In the genomic region with DNA sequence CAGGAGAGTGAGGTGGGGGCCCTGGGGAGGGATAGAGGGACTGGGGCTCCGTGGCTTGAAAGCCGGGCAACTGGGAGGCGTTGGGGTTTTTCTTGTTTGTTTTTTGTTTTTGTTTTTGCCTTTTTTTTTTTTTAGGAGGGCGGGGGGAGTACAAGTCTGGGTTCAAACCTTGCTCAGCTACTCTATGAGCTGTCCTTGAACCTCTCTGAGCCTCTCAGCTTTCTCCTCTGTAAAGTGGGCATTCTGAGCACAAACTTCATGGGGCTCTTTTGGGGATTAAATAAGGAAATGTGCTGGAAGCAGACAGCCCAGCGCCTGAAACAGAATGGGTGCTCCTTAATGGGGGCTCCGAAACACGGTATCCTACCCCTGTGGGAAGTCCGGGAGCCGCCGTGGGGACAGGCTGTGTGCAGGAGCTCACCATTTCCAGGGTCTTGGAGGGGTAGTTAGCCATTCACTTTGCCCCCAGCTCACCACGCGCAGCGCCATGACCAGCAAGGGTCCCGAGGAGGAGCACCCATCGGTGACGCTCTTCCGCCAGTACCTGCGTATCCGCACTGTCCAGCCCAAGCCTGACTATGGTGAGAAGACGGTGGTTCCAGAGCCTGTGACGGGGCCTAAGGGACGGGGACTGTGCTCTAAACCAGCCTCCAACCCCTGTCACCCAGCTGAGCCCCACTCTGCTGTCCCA, we compare ENCODE assay signal across 8 cellular contexts. TPM values are rescaled to one million over a fixed set of nuclear protein-coding genes. Genes with fewer than 3 reads are reported as not detected.
DNase-seq lines count a peak whose midpoint lies in the region; ATAC-seq and TF ChIP-seq lines count a peak whose summit lies in the region.

No MANE protein-coding gene starts in this region.

- peak overlapping the region; percentile 54 for H3K4me3 ChIP-seq in BJ (ENCODE audit: low read depth, low read length)
- H3K4me3 ChIP-seq in NT2/D1 (ENCODE audit: insufficient read length, low read depth): peak overlapping the region; percentile 34

- peaks cover 21% of the 10 kb centered on the region for H3K36me3 Mint-ChIP-seq in effector memory CD8-positive, alpha-beta T cell (ENCODE audit: insufficient read depth)
- no peaks in the 10 kb centered on the region for H3K36me3 Mint-ChIP-seq in nephron (ENCODE audit: low read depth)

- H3K27me3 ChIP-seq in BJ (ENCODE audit: control insufficient read depth, insufficient read depth, low read length) (no peaks in the 10 kb centered on the region), NT2/D1 (ENCODE audit: insufficient read depth, insufficient read length) (no peaks in the 10 kb centered on the region)

- peaks cover 3% of the 10 kb centered on the region; the same call in 1 of the 2 replicates for H3K36me3 ChIP-seq in BJ (ENCODE audit: control insufficient read depth, insufficient read depth, low read length)
- H3K36me3 ChIP-seq in NT2/D1 (ENCODE audit: insufficient read depth, insufficient read length, low read length): no peaks in the 10 kb centered on the region

- H3K27me3 Mint-ChIP-seq in effector memory CD8-positive, alpha-beta T cell: no peaks in the 10 kb centered on the region
- H3K27me3 Mint-ChIP-seq in nephron (ENCODE audit: low read depth): no peaks in the 10 kb centered on the region

- CTCF ChIA-PET in BJ (lab: Yijun Ruan, JAX): interaction anchor here (0.9 to 4.5 kb wide), 8 partner anchors 8 to 41 kb away, joined by 4 to 42 read pairs (median 8); a partner anchor contains a TSS

- H3K9me3 Mint-ChIP-seq in effector memory CD8-positive, alpha-beta T cell: no peaks in the 10 kb centered on the region
- no peaks in the 10 kb centered on the region for H3K9me3 Mint-ChIP-seq in nephron

- H3K9me3 ChIP-seq in NT2/D1 (ENCODE audit: insufficient read depth, low read length): no peaks in the 10 kb centered on the region

- H3K4me3 Mint-ChIP-seq in effector memory CD8-positive, alpha-beta T cell: peak overlapping the region; percentile 92 to 95
- H3K4me3 Mint-ChIP-seq in nephron: peak overlapping the region; percentile 87 to 92 (median 92)

- no peak for DNase-seq in BJ (ENCODE audit: low read depth)
- no peak for DNase-seq in NT2/D1 (ENCODE audit: low read depth, low spot score)
- no peak for DNase-seq in effector memory CD8-positive, alpha-beta T cell
- DNase-seq in NCI-H526 treated with DMSO at 0.1 percent for 48 hours (lab: John Stamatoyannopoulos, UW): no peak
- DNase-seq in NCI-H1417 treated with DMSO at 0.1 percent for 48 hours (lab: John Stamatoyannopoulos, UW): no peak
- no peak for DNase-seq in amniotic stem cell (lab: John Stamatoyannopoulos, UW)

- H3K4me1 ChIP-seq in NT2/D1 (ENCODE audit: insufficient read depth, insufficient read length): peaks cover 23% of the 10 kb centered on the region

- ATAC-seq in effector memory CD8-positive, alpha-beta T cell (replicated peaks): no peak
- no peak for ATAC-seq in GM21360 (IDR thresholded peaks at IDR 0.05; ENCODE audit: unreplicated experiment)

- POLR2A ChIA-PET in BJ (lab: Charles Lee): no interaction called here

- peaks cover 25 to 27% of the 10 kb centered on the region in 2 donors for H3K4me1 Mint-ChIP-seq in effector memory CD8-positive, alpha-beta T cell (ENCODE audit: low read depth in 2 of 2)
- peaks cover 18% of the 10 kb centered on the region for H3K4me1 Mint-ChIP-seq in nephron

- TF ChIP-seq CTCF in BJ (IDR thresholded peaks at IDR 0.05; ENCODE audit: insufficient read depth, low read depth, low read length) (no peak), nephron (IDR thresholded peaks at IDR 0.05; ENCODE audit: unreplicated experiment in 3 of 3) (no peak)

- H3K9ac ChIP-seq in NT2/D1 (ENCODE audit: insufficient read length, low read depth): peak overlapping the region; percentile 58

- peak overlapping the region; percentile 90 to 97 for H3K27ac Mint-ChIP-seq in effector memory CD8-positive, alpha-beta T cell
- H3K27ac Mint-ChIP-seq in nephron: peak overlapping the region; percentile 95 to 99 (median 97)

RNA-seq across cellular contexts. Expression of a gene that starts 0.4 kb away (rescaled TPM):
- polyA plus RNA-seq in BJ (2011; rRNA removed): 31.7 and 55.7 TPM in 2 replicates
- 35.6 and 69.7 TPM in 2 replicates for polyA minus RNA-seq in BJ (2011; rRNA and poly(A)+ RNA removed)

RNA-seq across cellular contexts. Expression of a gene that starts 8.9 kb away (rescaled TPM):
- polyA plus RNA-seq in BJ (2011; rRNA removed): 10.7 and 16.5 TPM in 2 replicates
- 7.0 and 8.8 TPM in 2 replicates for polyA minus RNA-seq in BJ (2011; rRNA and poly(A)+ RNA removed)

RNA-seq across cellular contexts. Expression of a gene that starts 9.9 kb away (rescaled TPM):
- 53.6 and 61.1 TPM in 2 replicates for polyA plus RNA-seq in BJ (2011; rRNA removed)
- polyA minus RNA-seq in BJ (2011; rRNA and poly(A)+ RNA removed): 24.5 and 35.5 TPM in 2 replicates

RNA-seq across cellular contexts. Expression of a gene that starts 12.0 kb away (rescaled TPM):
- 1,978 and 2,324 TPM in 2 replicates for polyA plus RNA-seq in BJ (2011; rRNA removed)
- polyA minus RNA-seq in BJ (2011; rRNA and poly(A)+ RNA removed): 601 and 981 TPM in 2 replicates

RNA-seq across cellular contexts. Expression of a gene that starts 16.5 kb away (rescaled TPM):
- polyA plus RNA-seq in BJ (2011; rRNA removed): 55.9 and 88.7 TPM in 2 replicates
- 44.2 and 76.7 TPM in 2 replicates for polyA minus RNA-seq in BJ (2011; rRNA and poly(A)+ RNA removed)
